ENCODE assay signal across 33 cellular contexts in genomic region chr2:68125821-68126220, GRCh38.
"Had no signal": no experiment of that assay in that cellular context is flagged by ENCODE, and none has a peak within 500 bp of the region (broad histone marks: within the 10 kb centered on the region; RNA-seq: fewer than 3 reads in every experiment).

No MANE protein-coding gene starts in this region.

- H3K4me3 ChIP-seq: coronary artery, esophagus muscularis mucosa, heart right ventricle, left lung, mucosa of descending colon, right atrium auricular region, smooth muscle cell, stomach, testis, tibial artery had no signal

- H3K9me3 ChIP-seq: esophagus muscularis mucosa, heart right ventricle, left lung, mucosa of descending colon, right atrium auricular region, stomach, testis, tibial artery had no signal

- H3K79me2 ChIP-seq: parathyroid adenoma had no signal

- H3K27ac Mint-ChIP-seq: mesothelial cell of epicardium; naive B cell; natural killer cell treated with Interleukin-12 subunit alpha and Interleukin-12 subunit beta and Interleukin-15 and Interleukin-18, amount 100 ng/mL, for 72 hours; progenitor cell of endocrine pancreas; type B pancreatic cell had no signal

- ATAC-seq: heart right ventricle; left cardiac atrium; left lung; mucosa of descending colon; natural killer cell treated with Interleukin-12 subunit alpha and Interleukin-12 subunit beta and Interleukin-15 and Interleukin-18, amount 100 ng/mL, for 72 hours; sciatic nerve had no signal

- H3K36me3 ChIP-seq: right atrium auricular region had no signal

- H3K4me1 ChIP-seq: parathyroid adenoma had no signal

- H3K27me3 Mint-ChIP-seq: naive B cell; natural killer cell treated with Interleukin-12 subunit alpha and Interleukin-12 subunit beta and Interleukin-15 and Interleukin-18, amount 100 ng/mL, for 72 hours; progenitor cell of endocrine pancreas; type B pancreatic cell had no signal

- H3K4me3 Mint-ChIP-seq: mesothelial cell of epicardium; naive B cell; natural killer cell treated with Interleukin-12 subunit alpha and Interleukin-12 subunit beta and Interleukin-15 and Interleukin-18, amount 100 ng/mL, for 72 hours; neural crest cell; type B pancreatic cell had no signal

- H2AFZ ChIP-seq: parathyroid adenoma had no signal

- H3K27me3 ChIP-seq: esophagus muscularis mucosa, heart right ventricle, left lung, right atrium auricular region, stomach, testis, tibial artery had no signal

- H3K27ac ChIP-seq: coronary artery, esophagus muscularis mucosa, heart right ventricle, left lung, parathyroid adenoma, right atrium auricular region, stomach, testis, tibial artery had no signal

- FAIRE-seq: endothelial cell of umbilical vein, islet of Langerhans had no signal

- H3K36me3 Mint-ChIP-seq: naive B cell; natural killer cell treated with Interleukin-12 subunit alpha and Interleukin-12 subunit beta and Interleukin-15 and Interleukin-18, amount 100 ng/mL, for 72 hours had no signal

- H3K4me2 ChIP-seq: smooth muscle cell had no signal

- H3K9me3 Mint-ChIP-seq: mesothelial cell of epicardium; naive B cell; natural killer cell treated with Interleukin-12 subunit alpha and Interleukin-12 subunit beta and Interleukin-15 and Interleukin-18, amount 100 ng/mL, for 72 hours; neural crest cell; type B pancreatic cell had no signal

- H3K9ac ChIP-seq: parathyroid adenoma had no signal

- DNase-seq: dermis blood vessel endothelial cell; effector memory CD4-positive, alpha-beta T cell; foreskin melanocyte; glutamatergic neuron; heart right ventricle; hippocampal formation; left cardiac atrium; left lung; mesenchymal stem cell; mucosa of descending colon; naive B cell; stimulated activated CD4-positive, alpha-beta T cell treated with anti-CD3 and anti-CD28 coated beads, Interleukin-12 subunit alpha, Interleukin-12 subunit beta, amount 100 ng/mL, for 4 hours; stimulated activated CD4-positive, alpha-beta T cell treated with anti-CD3 and anti-CD28 coated beads, Interleukin-1b, Interleukin-23, amount 100 ng/mL, for 48 hours; stimulated activated CD4-positive, alpha-beta T cell treated with anti-CD3 and anti-CD28 coated beads, Interleukin-4, amount 100 ng/mL, for 1 hour; stimulated activated CD8-positive, alpha-beta memory T cell treated with anti-CD3 and anti-CD28 coated beads, Interleukin-4, amount 100 ng/mL, for 48 hours; stimulated activated naive CD4-positive, alpha-beta T cell treated with Interleukin-2 at 50 U/mL for 16 hours; stomach; substantia nigra; testis; tibial artery had no signal
